In genomic region chr11:86760577-86760976, GRCh38 we compare ENCODE assay signal across 22 cellular contexts. TPM values are rescaled to one million over a fixed set of nuclear protein-coding genes. Genes with fewer than 3 reads are reported as not detected.
"Had no signal": no experiment of that assay in that cellular context is flagged by ENCODE, and none has a peak within 500 bp of the region (broad histone marks: within the 10 kb centered on the region; RNA-seq: fewer than 3 reads in every experiment).

No MANE protein-coding gene starts in this region.

- H3K27ac ChIP-seq: epithelial cell of prostate, foreskin keratinocyte, lower lobe of right lung, sigmoid colon, thoracic aorta had no signal

- H3K9me3 ChIP-seq: lower lobe of right lung, sigmoid colon, thoracic aorta had no signal

- H3K27me3 ChIP-seq: foreskin keratinocyte, sigmoid colon had no signal

- H3K4me1 ChIP-seq: foreskin keratinocyte, lower lobe of right lung had no signal

- DNase-seq: activated B cell treated with CpG ODN at 0.5 μM for 24 hours; activated CD4-positive, alpha-beta T cell treated with anti-CD3 and anti-CD28 coated beads for 36 hours; activated CD4-positive, alpha-beta T cell treated with anti-CD3 and anti-CD28 coated beads, Interleukin-2, amount 50 U/mL, for 4 hours; activated naive CD4-positive, alpha-beta T cell treated with Interleukin-2 at 50 U/mL for 16 hours; activated naive CD8-positive, alpha-beta T cell treated with anti-CD3 and anti-CD28 coated beads, Interleukin-2, amount 10 ng/mL, durations not matched to agents 7 days and 5 days; activated T-cell treated with anti-CD3 and anti-CD28 coated beads, Interleukin-2, amount 50 U/mL, for 48 hours; amygdala; cerebellar nuclear complex; cortex of kidney; endodermal cell; foreskin keratinocyte; lower lobe of right lung; mesendoderm; naive thymus-derived CD4-positive, alpha-beta T cell; retina; sigmoid colon; stimulated activated CD4-positive, alpha-beta T cell treated with anti-CD3 and anti-CD28 coated beads, Interleukin-4, amount 100 ng/mL, for 1 hour; stimulated activated naive CD4-positive, alpha-beta T cell; T1000 had no signal

- H3K36me3 ChIP-seq: lower lobe of right lung, sigmoid colon, thoracic aorta had no signal

- ATAC-seq: activated CD4-positive, alpha-beta T cell treated with anti-CD3 and anti-CD28 coated beads for 36 hours; foreskin keratinocyte; left lobe of liver; lower lobe of right lung; naive thymus-derived CD4-positive, alpha-beta T cell had no signal

- H3K4me3 ChIP-seq: lower lobe of right lung, sigmoid colon, thoracic aorta had no signal

RNA-seq across cellular contexts. Expression of gene PRSS23, which starts 39.8 kb away (rescaled TPM):
- total RNA-seq: activated B cell treated with CpG ODN at 0.5 μM for 24 hours had no signal
